In genomic region chr16:29184738-29185458, GRCh38 we compare ENCODE assay signal across 7 cellular contexts.
A peak's percentile ranks its signal among the peaks of the same experiment; 100 is the strongest.
DNase-seq lines count a peak whose midpoint lies in the region; ATAC-seq, FAIRE-seq and TF ChIP-seq lines count a peak whose summit lies in the region.
"Not testable (repeated sequence)": the region's sequence is repeated elsewhere in the genome, so short reads cannot be mapped to it uniquely, and the experiment has no call there.

No MANE protein-coding gene starts in this region.

- DNase-seq in HT-29 (ENCODE audit: low spot score): peak; percentile 14
- DNase-seq in astrocyte (ENCODE audit: low read depth): peak; percentile 35
- not testable (repeated sequence) for DNase-seq in esophagus squamous epithelium (lab: John Stamatoyannopoulos, UW)
- DNase-seq in left cardiac atrium: peak; percentile 81
- DNase-seq in lung (ENCODE audit: low spot score): peak; percentile 61
- DNase-seq in posterior vena cava (ENCODE audit: low spot score): peak; percentile 93
- peak in 1 of 2 donors; percentile 74 for DNase-seq in suprapubic skin (ENCODE audit: low spot score in 2 of 2)

- not testable (repeated sequence) for H3K9ac ChIP-seq in astrocyte (ENCODE audit: low read length)

- H3K4me1 Mint-ChIP-seq in astrocyte (ENCODE audit: low read depth, unreplicated experiment): not testable (repeated sequence)

- not testable (repeated sequence) for FAIRE-seq in astrocyte (lab: Jason Lieb, UNC)

- H3K9me3 ChIP-seq in astrocyte (ENCODE audit: insufficient read depth, low read depth, low read length); esophagus squamous epithelium; lung (ENCODE audit: control insufficient read depth in 2 of 2, insufficient read depth in 1 of 2, low read length in 1 of 2); suprapubic skin: not testable (repeated sequence)

- H3K4me3 Mint-ChIP-seq in astrocyte (ENCODE audit: unreplicated experiment): not testable (repeated sequence)

- TF ChIP-seq POLR2A in esophagus squamous epithelium (IDR thresholded peaks at IDR 0.05); suprapubic skin (IDR thresholded peaks at IDR 0.05): not testable (repeated sequence)

- not testable (repeated sequence) for H3K79me2 ChIP-seq in astrocyte (ENCODE audit: insufficient read depth, low read length)

- not testable (repeated sequence) for H3K4me1 ChIP-seq in astrocyte (ENCODE audit: insufficient read depth, low read length); lung (ENCODE audit: control insufficient read depth in 2 of 2, insufficient read depth in 2 of 2, low read length in 2 of 2); suprapubic skin
- peaks cover 0 to 21% (median 8%) of the 10 kb centered on the region in 3 donors for H3K4me1 ChIP-seq in esophagus squamous epithelium

- H3K4me3 ChIP-seq in astrocyte (ENCODE audit: insufficient read depth, low read depth, low read length); lung; suprapubic skin: not testable (repeated sequence)
- H3K4me3 ChIP-seq in esophagus squamous epithelium: peak overlapping the region in 1 of 4 donors; percentile 39

- TF ChIP-seq CTCF in astrocyte (IDR thresholded peaks at IDR 0.05; ENCODE audit: insufficient read depth, low read depth, low read length); esophagus squamous epithelium (IDR thresholded peaks at IDR 0.05); lung (IDR thresholded peaks at IDR 0.05; ENCODE audit: control extremely low read depth, extremely low read depth); suprapubic skin (IDR thresholded peaks at IDR 0.05): not testable (repeated sequence)

- not testable (repeated sequence) for TF ChIP-seq EP300 in suprapubic skin (IDR thresholded peaks at IDR 0.05)

- H3K9me3 Mint-ChIP-seq in astrocyte (ENCODE audit: unreplicated experiment): not testable (repeated sequence)

- H3K36me3 Mint-ChIP-seq in astrocyte (ENCODE audit: low read depth, unreplicated experiment): not testable (repeated sequence)

- H2AFZ ChIP-seq in astrocyte (ENCODE audit: low read depth, low read length): peak overlapping the region; percentile 52

- not testable (repeated sequence) for H3K4me2 ChIP-seq in astrocyte (ENCODE audit: low read length)

- H3K36me3 ChIP-seq in astrocyte (ENCODE audit: insufficient read depth, low read length); esophagus squamous epithelium; lung (ENCODE audit: control insufficient read depth in 2 of 2, insufficient read depth in 2 of 2, low read length in 2 of 2); suprapubic skin: not testable (repeated sequence)

- H4K20me1 ChIP-seq in astrocyte (ENCODE audit: insufficient read depth, low read length): not testable (repeated sequence)

- WGBS in esophagus squamous epithelium, 2 donors: 33 to 55% methylated on average over 7 to 22 of the region's 42 CpGs
- 57 to 65% methylated on average over 39 to 42 of the region's 42 CpGs for WGBS in lung, 2 donors
- WGBS in suprapubic skin: 77% methylated on average over 33 of the region's 42 CpGs

- H3K27ac ChIP-seq in astrocyte (ENCODE audit: low read depth, low read length): not testable (repeated sequence)
- H3K27ac ChIP-seq in esophagus squamous epithelium (peak overlapping the region; percentile 18 to 78 (median 63)), lung (ENCODE audit: low read depth in 1 of 2, low read length in 1 of 2) (peak overlapping the region in 1 of 2 donors; percentile 59), suprapubic skin (peak overlapping the region; percentile 34)

- H3K27me3 ChIP-seq in astrocyte (ENCODE audit: insufficient read depth, low read length); esophagus squamous epithelium; lung (ENCODE audit: control insufficient read depth, insufficient read depth); suprapubic skin: not testable (repeated sequence)

- H3K27ac Mint-ChIP-seq in astrocyte (ENCODE audit: unreplicated experiment): not testable (repeated sequence)

- ATAC-seq in left cardiac atrium (peak; percentile 69 to 72), lung (ENCODE audit: insufficient read depth, low FRiP score) (peak; percentile 66)

- intact Hi-C loops in esophagus squamous epithelium (cut with DNase I); left cardiac atrium (cut with DNase I); posterior vena cava (cut with DNase I): not testable (repeated sequence)

- peaks cover 24% of the 10 kb centered on the region for H3K27me3 Mint-ChIP-seq in astrocyte (ENCODE audit: low read depth, unreplicated experiment)
